29 cellular contexts compared by ENCODE assay signal in the genomic region with DNA sequence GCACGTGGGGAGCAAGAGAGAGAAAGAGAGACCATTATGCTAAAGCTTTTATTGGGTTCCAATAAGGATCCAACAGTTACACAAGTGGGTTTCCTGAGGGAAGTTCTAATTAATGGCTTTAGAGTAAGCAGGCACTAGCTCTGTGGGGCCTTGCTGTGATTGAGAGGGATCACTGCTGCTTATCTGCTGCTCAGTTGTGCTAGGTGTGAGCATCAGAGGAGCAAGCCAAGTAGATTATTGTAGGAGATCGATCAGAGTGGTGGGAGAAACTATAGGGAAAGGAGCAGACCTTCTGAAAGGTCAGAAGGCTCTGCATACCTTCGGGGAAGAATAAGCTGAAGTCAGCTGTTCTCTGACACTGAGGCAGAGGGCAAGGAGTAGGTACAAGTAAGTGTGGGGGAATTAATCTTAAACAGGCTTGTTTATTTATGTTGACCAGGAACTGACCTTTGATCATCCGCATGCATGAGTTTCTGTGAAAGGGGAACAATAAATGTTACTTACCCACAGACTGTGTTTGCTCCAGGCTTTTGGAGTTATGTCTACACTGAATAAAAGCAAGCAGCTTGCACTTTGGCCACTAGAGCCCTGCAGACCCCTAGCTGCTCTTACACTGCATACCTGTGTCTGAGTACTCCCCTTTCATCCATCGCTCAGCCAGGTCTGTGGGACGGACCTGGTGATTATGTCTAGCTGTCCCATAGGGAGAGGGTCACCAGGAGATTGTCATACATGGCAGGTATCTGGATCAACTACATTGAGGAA.
A peak's percentile ranks its signal among the peaks of the same experiment; 100 is the strongest.
DNase-seq lines count a peak whose midpoint lies in the region; ATAC-seq, FAIRE-seq and TF ChIP-seq lines count a peak whose summit lies in the region.
"Had no signal": no experiment of that assay in that cellular context is flagged by ENCODE, and none has a peak within 500 bp of the region (broad histone marks: within the 10 kb centered on the region; RNA-seq: fewer than 3 reads in every experiment).

No MANE protein-coding gene starts in this region.

- no peak overlapping the region for H4K5ac ChIP-seq in H1 (ENCODE audit: insufficient read length, low read depth, low read length)

- no peak overlapping the region for H2BK120ac ChIP-seq in H1 (replicated peaks; ENCODE audit: low read depth, low read length)
- no peak overlapping the region for H2BK120ac ChIP-seq in mesenchymal stem cell (ENCODE audit: low read depth, low read length)

- no peak overlapping the region for H3K4ac ChIP-seq in H1 (replicated peaks; ENCODE audit: insufficient read length, low read depth, low read length)
- H3K4ac ChIP-seq in mesenchymal stem cell (ENCODE audit: low read depth in 1 of 2, low read length in 2 of 2), result no peak overlapping the region

- H3K18ac ChIP-seq in H1 (ENCODE audit: extremely low read depth, low read length) (no peak overlapping the region), mesenchymal stem cell (ENCODE audit: low read depth in 1 of 2, low read length in 2 of 2) (no peak overlapping the region)

- H4K8ac ChIP-seq in H1 (ENCODE audit: extremely low read depth, insufficient read depth, low read length) (no peak overlapping the region), mesenchymal stem cell (ENCODE audit: low read length) (no peak overlapping the region)

- H2BK5ac ChIP-seq in H1 (ENCODE audit: low read depth, low read length) (no peak overlapping the region), mesenchymal stem cell (ENCODE audit: low read depth, low read length, poor library complexity, severe bottlenecking) (no peak overlapping the region)

- POLR2A ChIA-PET in HEK293 (lab: Yijun Ruan, JAX), result no interaction called here
- POLR2A ChIA-PET in H1 (lab: Charles Lee; ENCODE audit: partially characterized antibody), result no interaction called here

- intact Hi-C loops in cardiac septum (cut with DNase I), result no loop called here

- peak overlapping the region; percentile 62 for H3K27ac ChIP-seq in cardiac muscle cell
- no peak overlapping the region for H3K27ac ChIP-seq in HEK293 (ENCODE audit: extremely low read depth, low read depth, low read length)
- H3K27ac ChIP-seq in H1 (ENCODE audit: low read depth, low read length), result no peak overlapping the region
- H3K27ac ChIP-seq in mesenchymal stem cell (ENCODE audit: low read length, poor library complexity, severe bottlenecking), result no peak overlapping the region
- H3K27ac ChIP-seq: BLaER1 treated with 17β-estradiol and CSF1 and Interleukin-3, amounts not matched to agents 10 nM and 100 nM; PC-9 had no signal

- H3K36me3 ChIP-seq in cardiac muscle cell (no peaks in the 10 kb centered on the region), HEK293 (ENCODE audit: control insufficient read depth in 2 of 2, insufficient read depth in 1 of 2, low read length in 2 of 2) (no peaks in the 10 kb centered on the region), H1 (ENCODE audit: control insufficient read depth in 2 of 4, insufficient read depth in 4 of 4, low read length in 3 of 4) (no peaks in the 10 kb centered on the region), mesenchymal stem cell (ENCODE audit: control insufficient read depth in 1 of 2, insufficient read depth in 2 of 2, low read depth in 1 of 2, low read length in 2 of 2) (no peaks in the 10 kb centered on the region)
- H3K36me3 ChIP-seq: BLaER1 treated with 17β-estradiol and CSF1 and Interleukin-3, amounts not matched to agents 10 nM and 100 nM had no signal

- no peak for TF ChIP-seq EP300 in H1 (IDR thresholded peaks at IDR 0.05; ENCODE audit: borderline replicate concordance in 1 of 2, low read depth in 2 of 2, low read length in 2 of 2)

- H3K9me3 ChIP-seq in cardiac muscle cell (ENCODE audit: low read depth), result no peaks in the 10 kb centered on the region
- no peaks in the 10 kb centered on the region for H3K9me3 ChIP-seq in HEK293 (ENCODE audit: control insufficient read depth, insufficient read depth, low read depth, low read length)
- no peaks in the 10 kb centered on the region for H3K9me3 ChIP-seq in H1 (ENCODE audit: insufficient read depth in 2 of 2, low read depth in 1 of 2, low read length in 1 of 2)
- H3K9me3 ChIP-seq in mesenchymal stem cell (ENCODE audit: control insufficient read depth, low read length), result no peaks in the 10 kb centered on the region
- H3K9me3 ChIP-seq: BLaER1 treated with 17β-estradiol and CSF1 and Interleukin-3, amounts not matched to agents 10 nM and 100 nM had no signal

- no peaks in the 10 kb centered on the region for H3K23me2 ChIP-seq in H1 (ENCODE audit: low read depth, low read length)

- H3K36me3 Mint-ChIP-seq in stimulated activated effector memory CD8-positive, alpha-beta T cell treated with anti-CD3 and anti-CD28 coated beads, Interleukin-12 subunit alpha, Interleukin-12 subunit beta, amount 100 ng/mL, for 72 hours, result no peaks in the 10 kb centered on the region

- no peak for TF ChIP-seq RAD21 in H1 (IDR thresholded peaks at IDR 0.05 in 1 of 2, conservative IDR thresholded peaks at IDR 0.05 in 1 of 2; ENCODE audit: low read depth in 2 of 2, low read length in 2 of 2)

- no peak for FAIRE-seq in H1 (lab: Jason Lieb, UNC)
- FAIRE-seq: A204.1, GM12892, H54, HTR-8/SVneo had no signal

- H3K27me3 ChIP-seq in cardiac muscle cell (no peaks in the 10 kb centered on the region), H1 (replicated peaks in 1 of 4; ENCODE audit: control insufficient read depth in 3 of 4, extremely low read depth in 1 of 4, insufficient read depth in 3 of 4, low read length in 3 of 4) (no peaks in the 10 kb centered on the region), mesenchymal stem cell (ENCODE audit: control insufficient read depth in 1 of 2, insufficient read depth in 1 of 2, low read length in 2 of 2) (no peaks in the 10 kb centered on the region)
- H3K27me3 ChIP-seq: BLaER1 treated with 17β-estradiol and CSF1 and Interleukin-3, amounts not matched to agents 10 nM and 100 nM had no signal

- H3K4me1 Mint-ChIP-seq in stimulated activated effector memory CD8-positive, alpha-beta T cell treated with anti-CD3 and anti-CD28 coated beads, Interleukin-12 subunit alpha, Interleukin-12 subunit beta, amount 100 ng/mL, for 72 hours, result no peaks in the 10 kb centered on the region

- CTCF ChIA-PET in HEK293 (lab: Yijun Ruan, JAX) (no interaction called here), H1 (lab: Charles Lee; ENCODE audit: partially characterized antibody) (no interaction called here)

- H2BK12ac ChIP-seq in H1 (ENCODE audit: low read depth, low read length) (no peak overlapping the region), mesenchymal stem cell (ENCODE audit: low read length in 2 of 2) (no peak overlapping the region)

- H3K4me1 ChIP-seq in cardiac muscle cell (ENCODE audit: low read depth) (peaks cover 31% of the 10 kb centered on the region), HEK293 (ENCODE audit: control insufficient read depth, insufficient read depth, low read length) (peaks cover 3% of the 10 kb centered on the region; the same call in 1 of the 2 replicates), H1 (replicated peaks in 1 of 4; ENCODE audit: control insufficient read depth in 3 of 4, insufficient read depth in 4 of 4, low read length in 3 of 4) (no peaks in the 10 kb centered on the region), mesenchymal stem cell (ENCODE audit: control insufficient read depth, insufficient read depth, low read depth, low read length) (no peaks in the 10 kb centered on the region)

- no peaks in the 10 kb centered on the region for H3K79me2 ChIP-seq in H1 (ENCODE audit: control insufficient read depth in 1 of 2, insufficient read depth in 2 of 2, low read length in 2 of 2)

- no peak overlapping the region for H3K9ac ChIP-seq in H1 (replicated peaks in 1 of 4; ENCODE audit: extremely low read depth in 1 of 4, low read depth in 3 of 4, low read length in 3 of 4)
- no peak overlapping the region for H3K9ac ChIP-seq in mesenchymal stem cell (ENCODE audit: low read length)
- H3K9ac ChIP-seq: BLaER1 treated with 17β-estradiol and CSF1 and Interleukin-3, amounts not matched to agents 10 nM and 100 nM had no signal

- H3K56ac ChIP-seq in H1 (replicated peaks; ENCODE audit: insufficient read length, low read depth, low read length), result no peak overlapping the region

- DNase-seq in cardiac muscle cell (ENCODE audit: low read depth in 1 of 2, low spot score in 1 of 2) (no peak), cardiac septum (ENCODE audit: low spot score) (no peak), H1 (ENCODE audit: low read depth in 1 of 2, low spot score in 2 of 2) (no peak), D341Med (ENCODE audit: low spot score) (no peak), iPS-NIHi7 (ENCODE audit: extremely low spot score) (no peak), mesenchymal stem cell (no peak)
- DNase-seq in stimulated activated effector memory CD8-positive, alpha-beta T cell treated with anti-CD3 and anti-CD28 coated beads, Interleukin-12 subunit alpha, Interleukin-12 subunit beta, amount 100 ng/mL, for 72 hours (ENCODE audit: low spot score in 2 of 2), result no peak
- DNase-seq: AML-193; CD4-positive, alpha-beta T cell; DMS 273 treated with DMSO at 0.1 percent for 48 hours; DND-41; KBM-7; MV-4-11; NCI-H1105; NCI-H1436 treated with DMSO at 0.1 percent for 48 hours; NCI-H187 treated with DMSO at 0.1 percent for 48 hours; NCI-H2171 treated with DMSO at 0.1 percent for 48 hours; NCI-H345; NCI-H524; NCI-H748 treated with DMSO at 0.1 percent for 48 hours; NK-92 treated with Interleukin-12 subunit alpha and Interleukin-12 subunit beta, amount 100 ng/mL, for 24 hours; PC-9; SHP77 had no signal

- no peak overlapping the region for H4K91ac ChIP-seq in H1 (replicated peaks; ENCODE audit: insufficient read length, low read length)
- no peak overlapping the region for H4K91ac ChIP-seq in mesenchymal stem cell (ENCODE audit: low read length)

- TF ChIP-seq CTCF in cardiac muscle cell (IDR thresholded peaks at IDR 0.05; ENCODE audit: low read depth, low read length) (no peak), HEK293 (tag by site-specific recombination; IDR thresholded peaks at IDR 0.05) (no peak), H1 (IDR thresholded peaks at IDR 0.05; ENCODE audit: control extremely low read depth in 1 of 3, insufficient read depth in 1 of 3, low read depth in 1 of 3, low read length in 3 of 3) (no peak)

- no peak overlapping the region for H2BK20ac ChIP-seq in H1 (ENCODE audit: low read length)

- H2BK15ac ChIP-seq in H1 (ENCODE audit: low read length) (no peak overlapping the region), mesenchymal stem cell (ENCODE audit: low read depth, poor library complexity, severe bottlenecking) (no peak overlapping the region)

- no peak overlapping the region for H3K4me3 ChIP-seq in cardiac muscle cell
- no peak overlapping the region for H3K4me3 ChIP-seq in HEK293 (ENCODE audit: low read depth, low read length)
- no peak overlapping the region for H3K4me3 ChIP-seq in H1 (ENCODE audit: extremely low read depth in 1 of 4, insufficient read depth in 2 of 4, low read depth in 3 of 4, low read length in 4 of 4)
- no peak overlapping the region for H3K4me3 ChIP-seq in mesenchymal stem cell (ENCODE audit: insufficient read depth in 1 of 2, low read depth in 1 of 2, low read length in 2 of 2)
- H3K4me3 ChIP-seq: BLaER1 treated with 17β-estradiol and CSF1 and Interleukin-3, amounts not matched to agents 10 nM and 100 nM; PC-9 had no signal

- H2AK5ac ChIP-seq in H1 (ENCODE audit: low read depth, low read length), result peak overlapping the region; percentile 39; the same call in 1 of the 2 replicates
- no peak overlapping the region for H2AK5ac ChIP-seq in mesenchymal stem cell (ENCODE audit: low read length, severe bottlenecking)

- TF ChIP-seq POLR2A in H1 (IDR thresholded peaks at IDR 0.05; ENCODE audit: control extremely low read depth in 1 of 2, low read depth in 2 of 2, low read length in 2 of 2), result no peak

- no peak overlapping the region for H3K4me2 ChIP-seq in H1 (ENCODE audit: insufficient read depth in 1 of 2, low read depth in 2 of 2, low read length in 2 of 2)
- no peak overlapping the region for H3K4me2 ChIP-seq in mesenchymal stem cell (ENCODE audit: low read length, poor library complexity, severe bottlenecking)
- H3K4me2 ChIP-seq: BLaER1 treated with 17β-estradiol and CSF1 and Interleukin-3, amounts not matched to agents 10 nM and 100 nM; PC-9 had no signal

- H3K14ac ChIP-seq in H1 (ENCODE audit: insufficient read length), result no peak overlapping the region
- no peak overlapping the region for H3K14ac ChIP-seq in mesenchymal stem cell (ENCODE audit: low read length in 2 of 2)

- H3K23ac ChIP-seq in H1 (ENCODE audit: insufficient read length), result no peak overlapping the region
- H3K23ac ChIP-seq in mesenchymal stem cell (ENCODE audit: low read length in 2 of 2), result no peak overlapping the region

- 93% methylated on average over 6 of the region's 6 CpGs; no CpG with 5 or more reads in 1 of the 2 experiments for WGBS in H1 (ENCODE audit: extremely low coverage in 1 of 2, insufficient coverage in 1 of 2, insufficient read length in 1 of 2, insufficient replicate concordance in 2 of 2, low coverage in 1 of 2, low lambda C conversion rate in 2 of 2, missing lambda C conversion rate in 1 of 2), 2 experiments
- WGBS in mesenchymal stem cell, result 61% methylated on average over 6 of the region's 6 CpGs

- H3K9me3 Mint-ChIP-seq in stimulated activated effector memory CD8-positive, alpha-beta T cell treated with anti-CD3 and anti-CD28 coated beads, Interleukin-12 subunit alpha, Interleukin-12 subunit beta, amount 100 ng/mL, for 72 hours, result no peaks in the 10 kb centered on the region
- H3K9me3 Mint-ChIP-seq: CD4-positive, alpha-beta T cell had no signal

- H3K79me1 ChIP-seq in H1 (ENCODE audit: low read depth, low read length) (no peaks in the 10 kb centered on the region), mesenchymal stem cell (replicated peaks; ENCODE audit: low read length, poor library complexity, severe bottlenecking) (no peaks in the 10 kb centered on the region)

- no peaks in the 10 kb centered on the region for H4K20me1 ChIP-seq in H1 (replicated peaks in 1 of 2; ENCODE audit: control insufficient read depth in 1 of 2, insufficient read depth in 2 of 2, low read length in 2 of 2)
- H4K20me1 ChIP-seq: BLaER1 treated with 17β-estradiol and CSF1 and Interleukin-3, amounts not matched to agents 10 nM and 100 nM had no signal

- peak; percentile 37 for ATAC-seq in stimulated activated effector memory CD8-positive, alpha-beta T cell treated with anti-CD3 and anti-CD28 coated beads, Interleukin-12 subunit alpha, Interleukin-12 subunit beta, amount 100 ng/mL, for 72 hours

- H2AFZ ChIP-seq in H1 (ENCODE audit: low read length) (no peak overlapping the region), mesenchymal stem cell (ENCODE audit: low read depth, low read length) (no peak overlapping the region)
- H2AFZ ChIP-seq: PC-9 had no signal

- H3K27ac Mint-ChIP-seq in stimulated activated effector memory CD8-positive, alpha-beta T cell treated with anti-CD3 and anti-CD28 coated beads, Interleukin-12 subunit alpha, Interleukin-12 subunit beta, amount 100 ng/mL, for 72 hours, result no peak overlapping the region
- H3K27ac Mint-ChIP-seq: CD4-positive, alpha-beta T cell had no signal

- H3K4me3 Mint-ChIP-seq in stimulated activated effector memory CD8-positive, alpha-beta T cell treated with anti-CD3 and anti-CD28 coated beads, Interleukin-12 subunit alpha, Interleukin-12 subunit beta, amount 100 ng/mL, for 72 hours, result no peak overlapping the region
- H3K4me3 Mint-ChIP-seq: CD4-positive, alpha-beta T cell had no signal
